20 cellular contexts compared by ENCODE assay signal in genomic region chr15:92780816-92781215, GRCh38.
DNase-seq lines count a peak whose midpoint lies in the region; ATAC-seq, FAIRE-seq and TF ChIP-seq lines count a peak whose summit lies in the region.
"Had no signal": no experiment of that assay in that cellular context is flagged by ENCODE, and none has a peak within 500 bp of the region (broad histone marks: within the 10 kb centered on the region; RNA-seq: fewer than 3 reads in every experiment).

No MANE protein-coding gene starts in this region.

- ATAC-seq in left lobe of liver = no peak
- no peak for ATAC-seq in gastroesophageal sphincter

- no peak overlapping the region for H3K27ac ChIP-seq in gastroesophageal sphincter
- H3K27ac ChIP-seq: esophagus muscularis mucosa, HL-60, left ventricle myocardium inferior, tibial artery, WERI-Rb-1 had no signal

- TF ChIP-seq EP300 in gastroesophageal sphincter (IDR thresholded peaks at IDR 0.05) = no peak

- 95% methylated on average over 2 of the region's 2 CpGs; no CpG with 5 or more reads in 1 of the 2 donors for WGBS in gastroesophageal sphincter (ENCODE audit: low coverage in 1 of 2), 2 donors

- peak; percentile 2 for DNase-seq in G401 (ENCODE audit: low spot score)
- DNase-seq in NCI-H1105 treated with DMSO at 0.1 percent for 48 hours (lab: John Stamatoyannopoulos, UW) = peak; percentile 90
- DNase-seq in NCI-H524 (lab: John Stamatoyannopoulos, UW) = peak; percentile 95 to 99
- DNase-seq in left lobe of liver (ENCODE audit: low spot score) = no peak
- no peak for DNase-seq in GM19239 (ENCODE audit: insufficient read length, low spot score)
- DNase-seq: activated CD4-positive, alpha-beta memory T cell treated with anti-CD3 and anti-CD28 coated beads, Interleukin-2, amount 10 ng/mL, durations not matched to agents 7 days and 5 days; activated naive CD4-positive, alpha-beta T cell treated with anti-CD3 and anti-CD28 coated beads for 36 hours; activated T-cell treated with anti-CD3 and anti-CD28 coated beads, Interleukin-2, amount 50 U/mL, for 1 hour; CD8-positive, alpha-beta memory T cell; HFFc6; left ventricle myocardium inferior; OCI-M1; SIG-M5; T-helper 2 cell; tibial artery; WERI-Rb-1 had no signal

- no peak overlapping the region for H3K4me3 ChIP-seq in gastroesophageal sphincter
- H3K4me3 ChIP-seq: esophagus muscularis mucosa, left ventricle myocardium inferior, tibial artery had no signal

- no peak for TF ChIP-seq POLR2A in gastroesophageal sphincter (IDR thresholded peaks at IDR 0.05)

- H3K36me3 ChIP-seq in gastroesophageal sphincter = peaks cover 0 to 4% of the 10 kb centered on the region in 2 donors
- H3K36me3 ChIP-seq: WERI-Rb-1 had no signal

- H3K9me3 ChIP-seq in gastroesophageal sphincter = no peaks in the 10 kb centered on the region
- H3K9me3 ChIP-seq: esophagus muscularis mucosa, tibial artery had no signal

- no peaks in the 10 kb centered on the region for H3K27me3 ChIP-seq in gastroesophageal sphincter
- H3K27me3 ChIP-seq: esophagus muscularis mucosa, tibial artery had no signal

- TF ChIP-seq CTCF in gastroesophageal sphincter (IDR thresholded peaks at IDR 0.05) = no peak

- no peaks in the 10 kb centered on the region for H3K4me1 ChIP-seq in gastroesophageal sphincter
- H3K4me1 ChIP-seq: esophagus muscularis mucosa, tibial artery had no signal

- in situ Hi-C loops in G401 (cut with HindIII; ENCODE audit: low sequenced_read_pairs) = no loop called here

- peak; percentile 74 for FAIRE-seq in islet of Langerhans (lab: Jason Lieb, UNC)
- FAIRE-seq in GM19239 (lab: Jason Lieb, UNC) = no peak

Comparison
In these comparisons a context has a peak if more than half of its experiments do, and no peak if none do; other contexts are left out.
1. DNase-seq: peak in G401 (single experiment), NCI-H1105 treated with DMSO at 0.1 percent for 48 hours (single experiment) and NCI-H524 (2 of 2); none in left lobe of liver (single experiment) and GM19239 (single experiment).